In the genomic region with DNA sequence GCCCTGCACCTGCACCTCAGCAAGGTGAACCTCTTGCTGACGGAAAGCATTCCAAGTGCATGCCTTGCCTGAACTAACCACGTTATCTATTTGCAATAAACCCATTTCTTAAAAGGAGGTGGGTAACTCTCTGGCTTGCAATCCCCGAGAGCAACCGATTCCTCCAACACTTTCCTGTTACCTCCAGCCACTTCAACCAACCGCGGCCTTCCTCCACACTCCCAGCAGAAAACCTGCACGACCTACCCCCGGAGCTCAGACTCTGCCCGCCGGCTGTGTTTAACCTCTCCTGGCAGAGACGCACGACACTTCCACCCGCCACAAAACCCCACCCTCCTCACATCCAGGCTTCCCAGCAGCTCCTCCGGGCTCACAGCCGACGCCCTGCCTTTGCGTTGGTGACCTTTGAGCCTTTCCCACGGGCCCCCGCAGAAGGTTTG, we compare ENCODE assay signal across 8 cellular contexts. TPM values are rescaled to one million over a fixed set of nuclear protein-coding genes. Genes with fewer than 3 reads are reported as not detected.
A peak's percentile ranks its signal among the peaks of the same experiment; 100 is the strongest.
DNase-seq lines count a peak whose midpoint lies in the region; ATAC-seq lines count a peak whose summit lies in the region.

No MANE protein-coding gene starts in this region.

- no peak overlapping the region for H2AFZ ChIP-seq in neuron (ENCODE audit: low read depth, low read length)

- peak overlapping the region; percentile 94 for H3K27ac ChIP-seq in effector memory CD4-positive, alpha-beta T cell (ENCODE audit: insufficient read depth, low read length, poor library complexity, severe bottlenecking)

- peaks cover 29% of the 10 kb centered on the region for H3K4me1 ChIP-seq in effector memory CD4-positive, alpha-beta T cell (ENCODE audit: control insufficient read depth, insufficient read depth, low read length, poor library complexity, severe bottlenecking)
- H3K4me1 ChIP-seq in neuron (ENCODE audit: insufficient read depth, low read length): peaks cover 18% of the 10 kb centered on the region

- no peaks in the 10 kb centered on the region for H3K27me3 ChIP-seq in effector memory CD4-positive, alpha-beta T cell (replicated peaks; ENCODE audit: control insufficient read depth, insufficient read depth, low read length, poor library complexity, severe bottlenecking)
- no peaks in the 10 kb centered on the region for H3K27me3 ChIP-seq in neuron (ENCODE audit: insufficient read depth, low read length)

- ATAC-seq in GM18907 (IDR thresholded peaks at IDR 0.05; ENCODE audit: unreplicated experiment): no peak
- no peak for ATAC-seq in HG02840 (IDR thresholded peaks at IDR 0.05; ENCODE audit: low FRiP score, unreplicated experiment)

- peaks cover 25% of the 10 kb centered on the region for H3K36me3 ChIP-seq in effector memory CD4-positive, alpha-beta T cell (ENCODE audit: control insufficient read depth, insufficient read depth, low read length)
- H3K36me3 ChIP-seq in neuron (ENCODE audit: insufficient read depth, low read length): peaks cover 33% of the 10 kb centered on the region

- H3K4me3 ChIP-seq in effector memory CD4-positive, alpha-beta T cell (ENCODE audit: insufficient read depth, low read depth, low read length, poor library complexity, severe bottlenecking): peak overlapping the region; percentile 71
- peak overlapping the region; percentile 79 for H3K4me3 ChIP-seq in neuron (ENCODE audit: low read length)

- H3K9me3 ChIP-seq in effector memory CD4-positive, alpha-beta T cell (ENCODE audit: control insufficient read depth, low read length): no peaks in the 10 kb centered on the region
- H3K9me3 ChIP-seq in neuron (ENCODE audit: low read length): peaks cover 7% of the 10 kb centered on the region

- peak; percentile 68 for DNase-seq in DMS53 (lab: John Stamatoyannopoulos, UW)
- peak; percentile 12 for DNase-seq in NCI-H1105 (lab: John Stamatoyannopoulos, UW)
- no peak for DNase-seq in effector memory CD4-positive, alpha-beta T cell
- no peak for DNase-seq in mesenteric fat pad (ENCODE audit: low spot score)
- DNase-seq in NCI-H345 treated with DMSO at 0.1 percent for 48 hours (lab: John Stamatoyannopoulos, UW; ENCODE audit: unreplicated experiment): no peak

RNA-seq across cellular contexts. Expression of a gene that starts 0.7 kb away (rescaled TPM):
- total RNA-seq in mesenteric fat pad: 9.6 TPM

RNA-seq across cellular contexts. Expression of a gene that starts 5.1 kb away (rescaled TPM):
- 165 TPM for total RNA-seq in mesenteric fat pad

RNA-seq across cellular contexts. Expression of a gene that starts 16.7 kb away (rescaled TPM):
- total RNA-seq in mesenteric fat pad: 25.0 TPM

RNA-seq across cellular contexts. Expression of a gene that starts 17.2 kb away (rescaled TPM):
- 57.1 TPM for total RNA-seq in mesenteric fat pad

RNA-seq across cellular contexts. Expression of a gene that starts 21.0 kb away (rescaled TPM):
- 0.10 TPM for total RNA-seq in mesenteric fat pad

Comparison
In these comparisons a context has a peak if more than half of its experiments do, and no peak if none do; other contexts are left out.
1. DNase-seq: peak in DMS53 (single experiment) and NCI-H1105 (single experiment); none in effector memory CD4-positive, alpha-beta T cell (0 of 3), mesenteric fat pad (single experiment) and NCI-H345 treated with DMSO at 0.1 percent for 48 hours (single experiment).